ENCODE assay signal across 1 cellular context in genomic region chr6:143014764-143015163, GRCh38.
TF ChIP-seq lines count a peak whose summit lies in the region.

No MANE protein-coding gene starts in this region.

TF ChIP-seq in GM12878, 131 proteins besides CTCF, POLR2A, EP300 and RAD21 (continued from another document):
- no peak for TF ChIP-seq RELB (IDR thresholded peaks at IDR 0.05; ENCODE audit: low read depth)
- TF ChIP-seq STAT3 (IDR thresholded peaks at IDR 0.05; ENCODE audit: low read depth, low read length), result no peak
- no peak for TF ChIP-seq MXI1 (IDR thresholded peaks at IDR 0.05; ENCODE audit: low read depth, low read length)
- no peak for TF ChIP-seq NKRF (conservative IDR thresholded peaks at IDR 0.05)
- TF ChIP-seq NR2C1 (IDR thresholded peaks at IDR 0.05), result no peak
- no peak for TF ChIP-seq RFX5 (IDR thresholded peaks at IDR 0.05; ENCODE audit: low read depth, low read length)
- TF ChIP-seq ESRRA (IDR thresholded peaks at IDR 0.05; ENCODE audit: low read length), result no peak
- TF ChIP-seq FOXK2 (IDR thresholded peaks at IDR 0.05), result no peak
- no peak for TF ChIP-seq TCF12 (IDR thresholded peaks at IDR 0.05; ENCODE audit: low read depth, low read length)
